In genomic region chr6:12129523-12129922, GRCh38 we compare ENCODE assay signal across 35 cellular contexts.
"Had no signal": no experiment of that assay in that cellular context is flagged by ENCODE, and none has a peak within 500 bp of the region (broad histone marks: within the 10 kb centered on the region; RNA-seq: fewer than 3 reads in every experiment).

No MANE protein-coding gene starts in this region.

- H3K9me3 ChIP-seq: MG63 had no signal

- H3K27me3 ChIP-seq: MG63 had no signal

- DNase-seq: Karpas-422, Kasumi-1, KBM-7, KG1, MG63, MM.1S, MV-4-11, NCI-H1048, NCI-H1092, NCI-H1092 treated with DMSO at 0.1 percent for 48 hours, NCI-H1105, NCI-H1105 treated with DMSO at 0.1 percent for 48 hours, NCI-H1417, NCI-H1417 treated with DMSO at 0.1 percent for 48 hours, NCI-H1436, NCI-H1436 treated with DMSO at 0.1 percent for 48 hours, NCI-H146, NCI-H1694, NCI-H1694 treated with DMSO at 0.1 percent for 48 hours, NCI-H187, NCI-H187 treated with DMSO at 0.1 percent for 48 hours, NCI-H1930, NCI-H2029, NCI-H2029 treated with DMSO at 0.1 percent for 48 hours, NCI-H2081, NCI-H2081 treated with DMSO at 0.1 percent for 48 hours, NCI-H2107, NCI-H2171, NCI-H2171 treated with DMSO at 0.1 percent for 48 hours, NCI-H2227 treated with DMSO at 0.1 percent for 48 hours, NCI-H226, NCI-H345, NCI-H446, NCI-H446 treated with DMSO at 0.1 percent for 48 hours had no signal

- H3K9ac ChIP-seq: KMS-11 had no signal

- H3K27ac ChIP-seq: KMS-11 had no signal

- H3K4me3 ChIP-seq: MG63 had no signal
